ENCODE assay signal across 8 cellular contexts in the genomic region with DNA sequence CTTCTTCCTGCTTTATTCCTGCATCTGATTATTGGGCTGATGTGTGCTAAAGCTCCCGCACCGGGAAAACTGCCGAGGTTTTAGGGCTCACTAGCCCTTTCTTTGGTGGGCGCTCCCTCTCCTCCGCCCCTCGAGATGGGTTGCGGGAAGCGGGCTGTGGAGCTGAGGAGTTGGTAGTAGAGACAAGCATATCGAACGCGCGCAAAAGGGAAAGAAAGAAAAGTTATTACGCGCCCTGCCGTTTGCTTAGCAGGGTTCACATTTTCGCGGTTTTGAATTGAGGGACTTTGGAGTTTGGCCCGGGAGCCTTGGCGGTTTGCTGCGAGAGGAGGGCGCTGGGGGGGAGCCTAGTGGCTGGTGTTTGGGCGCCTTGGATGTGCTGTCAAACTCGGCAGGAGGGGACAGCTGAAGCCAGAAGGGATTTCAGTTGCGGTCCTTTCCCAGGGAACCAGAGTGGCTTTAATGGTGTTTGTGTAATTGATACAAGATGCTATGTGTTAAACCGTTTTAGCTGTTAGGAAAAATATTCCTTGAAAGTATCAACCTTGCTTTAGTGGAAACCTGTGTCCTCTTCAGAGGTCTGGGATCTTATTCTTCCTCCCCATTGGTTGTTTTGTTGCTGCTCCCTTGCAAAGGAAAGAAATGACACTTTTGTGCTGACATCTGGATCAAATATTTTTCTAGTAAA. TPM values are rescaled to one million over a fixed set of nuclear protein-coding genes. Genes with fewer than 3 reads are reported as not detected.
DNase-seq lines count a peak whose midpoint lies in the region; ATAC-seq and TF ChIP-seq lines count a peak whose summit lies in the region.

No MANE protein-coding gene starts in this region.

- H3K4me3 ChIP-seq in astrocyte of the spinal cord (ENCODE audit: low read depth, low read length) (peak overlapping the region; percentile 64), iPS-15b (ENCODE audit: low read depth, low read length) (peak overlapping the region; percentile 91), retinal pigment epithelial cell (ENCODE audit: low read length) (peak overlapping the region; percentile 77)

- H3K27me3 ChIP-seq in iPS-15b (ENCODE audit: control insufficient read depth, insufficient read depth, low read length), result no peaks in the 10 kb centered on the region

- no peaks in the 10 kb centered on the region for H3K9me3 ChIP-seq in iPS-15b (ENCODE audit: control insufficient read depth, insufficient read depth, low read length)

- ATAC-seq in HG03045 (IDR thresholded peaks at IDR 0.05; ENCODE audit: unreplicated experiment) (no peak), GM21717 (IDR thresholded peaks at IDR 0.05; ENCODE audit: unreplicated experiment) (no peak)

- in situ Hi-C loops in G401 (cut with HindIII; ENCODE audit: low sequenced_read_pairs) (no loop called here), astrocyte of the spinal cord (cut with HindIII; ENCODE audit: low sequenced_read_pairs) (no loop called here)

- no peaks in the 10 kb centered on the region for H3K4me1 ChIP-seq in iPS-15b (ENCODE audit: control insufficient read depth, insufficient read depth, low read length)

- DNase-seq in G401 (ENCODE audit: low spot score), result peak; percentile 44
- peak; percentile 64 for DNase-seq in M059J (ENCODE audit: low read depth)
- DNase-seq in astrocyte of the spinal cord (ENCODE audit: low read depth, low spot score), result peak; percentile 77
- no peak for DNase-seq in retinal pigment epithelial cell (ENCODE audit: low read depth)
- no peak for DNase-seq in NCI-H2171 (lab: John Stamatoyannopoulos, UW)

- peak overlapping the region; percentile 79 for H3K9ac ChIP-seq in iPS-15b (ENCODE audit: low read depth, low read length)

- no peak for TF ChIP-seq CTCF in astrocyte of the spinal cord (IDR thresholded peaks at IDR 0.05; ENCODE audit: low read depth, low read length)
- TF ChIP-seq CTCF in retinal pigment epithelial cell (conservative IDR thresholded peaks at IDR 0.05; ENCODE audit: low read depth, low read length), result no peak

- peaks cover 3% of the 10 kb centered on the region for H3K36me3 ChIP-seq in iPS-15b (ENCODE audit: control insufficient read depth, insufficient read depth, low read length)

RNA-seq across cellular contexts. Expression of gene GAB1, which starts 1.1 kb away (rescaled TPM):
- 5.7 and 26.7 TPM in 2 replicates for total RNA-seq in G401 (2014; rRNA removed; shearing (Covaris generic))
- 5.2 and 6.9 TPM in 2 replicates for total RNA-seq in M059J (2014; rRNA removed; shearing (Covaris generic))

Comparison
In these comparisons a context has a peak if more than half of its experiments do, and no peak if none do; other contexts are left out.
1. DNase-seq: peak in G401 (single experiment), M059J (single experiment) and astrocyte of the spinal cord (single experiment); none in retinal pigment epithelial cell (single experiment) and NCI-H2171 (single experiment).
2. Peak in every context shown above with its lines, with median percentiles within 50 percentile points of each other: H3K4me3 ChIP-seq.